ENCODE assay signal across 16 cellular contexts in the genomic region with DNA sequence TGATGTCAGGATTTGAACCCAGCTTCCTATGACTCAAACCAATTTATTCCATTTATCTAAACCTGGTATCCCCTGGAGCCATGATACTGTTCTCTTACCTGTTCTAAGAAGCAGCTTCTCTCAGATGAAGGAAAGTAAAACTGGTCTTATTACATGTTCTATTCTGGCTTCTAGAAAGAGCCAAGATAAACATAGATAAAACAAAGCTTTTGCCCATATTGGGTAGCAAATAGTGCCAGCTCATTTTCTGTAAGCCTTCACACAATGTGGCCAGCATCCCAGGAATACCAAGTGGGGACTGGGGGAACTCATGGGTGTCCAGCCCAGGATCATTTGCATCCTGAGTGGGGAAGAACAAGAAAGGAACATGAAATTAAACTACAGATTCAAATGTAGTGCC. TPM values are rescaled to one million over a fixed set of nuclear protein-coding genes. Genes with fewer than 3 reads are reported as not detected.
"Had no signal": no experiment of that assay in that cellular context is flagged by ENCODE, and none has a peak within 500 bp of the region (broad histone marks: within the 10 kb centered on the region; RNA-seq: fewer than 3 reads in every experiment).

No MANE protein-coding gene starts in this region.

- H3K4me3 ChIP-seq: psoas muscle had no signal

- H3K27ac ChIP-seq: foreskin keratinocyte, psoas muscle had no signal

- H3K27me3 ChIP-seq: foreskin keratinocyte had no signal

- H3K27me3 Mint-ChIP-seq: activated naive CD8-positive, alpha-beta T cell; central memory CD8-positive, alpha-beta T cell; effector memory CD8-positive, alpha-beta T cell; memory B cell had no signal

- H3K9me3 ChIP-seq: psoas muscle had no signal

- H3K9me3 Mint-ChIP-seq: central memory CD8-positive, alpha-beta T cell; effector memory CD8-positive, alpha-beta T cell; memory B cell; natural killer cell had no signal

- H3K4me1 ChIP-seq: foreskin keratinocyte, psoas muscle had no signal

- H3K4me3 Mint-ChIP-seq: activated naive CD8-positive, alpha-beta T cell; central memory CD8-positive, alpha-beta T cell; effector memory CD8-positive, alpha-beta T cell; memory B cell; natural killer cell had no signal

- ATAC-seq: activated CD4-positive, CD25-positive, alpha-beta regulatory T cell treated with anti-CD3 and anti-CD28 coated beads, Interleukin-2, amount 50 U/mL, for 24 hours; effector memory CD8-positive, alpha-beta T cell; foreskin keratinocyte; natural killer cell; psoas muscle; stimulated activated naive CD8-positive, alpha-beta T cell treated with anti-CD3 and anti-CD28 coated beads, Interleukin-15, Interleukin-2, amounts not matched to agents 100 U/mL and 50 U/mL, for 24 hours had no signal

- H3K27ac Mint-ChIP-seq: activated naive CD8-positive, alpha-beta T cell; effector memory CD8-positive, alpha-beta T cell; memory B cell; natural killer cell had no signal

- DNase-seq: activated CD4-positive, alpha-beta T cell treated with anti-CD3 and anti-CD28 coated beads, Interleukin-2, amount 50 U/mL, for 4 hours; activated effector memory CD4-positive, alpha-beta T cell treated with anti-CD3 and anti-CD28 coated beads, Interleukin-2, amount 50 U/mL, for 16 hours; activated T-cell treated with anti-CD3 and anti-CD28 coated beads, Interleukin-2, amount 50 U/mL, for 1 hour; anterior cingulate cortex; effector memory CD8-positive, alpha-beta T cell; natural killer cell; psoas muscle; stimulated activated CD4-positive, alpha-beta T cell treated with anti-CD3 and anti-CD28 coated beads, Interleukin-2, amount 100 ng/mL, for 48 hours; stimulated activated naive CD8-positive, alpha-beta T cell treated with anti-CD3 and anti-CD28 coated beads, Interleukin-15, Interleukin-2, amounts not matched to agents 100 U/mL and 50 U/mL, for 24 hours; T-helper 2 cell had no signal

- H3K4me1 Mint-ChIP-seq: central memory CD8-positive, alpha-beta T cell; memory B cell; natural killer cell had no signal

RNA-seq across cellular contexts. Expression of a gene that starts 53.5 kb away (rescaled TPM):
- total RNA-seq: foreskin keratinocyte, mucosa of gallbladder, natural killer cell, psoas muscle had no signal
- polyA plus RNA-seq: foreskin keratinocyte had no signal
